ENCODE assay signal across 8 cellular contexts in genomic region chr10:25758041-25758457, GRCh38.
DNase-seq lines count a peak whose midpoint lies in the region; ATAC-seq and TF ChIP-seq lines count a peak whose summit lies in the region.

No MANE protein-coding gene starts in this region.

- H3K9me3 ChIP-seq in Loucy (ENCODE audit: insufficient read depth, low read depth, low read length), result no peaks in the 10 kb centered on the region

- H3K27me3 ChIP-seq in Loucy (ENCODE audit: insufficient read depth, low read length, poor library complexity, severe bottlenecking), result no peaks in the 10 kb centered on the region

- no peaks in the 10 kb centered on the region for H3K4me1 ChIP-seq in Loucy (ENCODE audit: insufficient read depth, low read length, poor library complexity, severe bottlenecking)

- H3K4me2 ChIP-seq in Loucy (ENCODE audit: low read depth, low read length, poor library complexity, severe bottlenecking), result no peak overlapping the region

- no peaks in the 10 kb centered on the region for H3K27me3 Mint-ChIP-seq in immature natural killer cell (ENCODE audit: low read depth in 3 of 3)

- H3K36me3 ChIP-seq in Loucy (ENCODE audit: insufficient read depth, low read length), result no peaks in the 10 kb centered on the region

- H3K79me2 ChIP-seq in Loucy (ENCODE audit: insufficient read depth, low read length), result no peaks in the 10 kb centered on the region

- H3K4me1 Mint-ChIP-seq in immature natural killer cell, result no peaks in the 10 kb centered on the region

- peaks cover 0 to 2% (median 0%) of the 10 kb centered on the region in 6 donors for H3K9me3 Mint-ChIP-seq in immature natural killer cell

- peak; percentile 16 for DNase-seq in DMS 273 (lab: John Stamatoyannopoulos, UW; ENCODE audit: unreplicated experiment)
- DNase-seq in DMS 273 treated with DMSO at 0.1 percent for 48 hours (lab: John Stamatoyannopoulos, UW), result no peak
- DNase-seq in RKO (ENCODE audit: low spot score), result peak; percentile 61
- peak; percentile 37 for DNase-seq in iPS-NIHi11 (ENCODE audit: low spot score)
- DNase-seq in immature natural killer cell, result no peak

- ATAC-seq in GM18511 (IDR thresholded peaks at IDR 0.05; ENCODE audit: unreplicated experiment) (no peak), GM21447 (IDR thresholded peaks at IDR 0.05; ENCODE audit: unreplicated experiment) (no peak)

- H3K27ac Mint-ChIP-seq in immature natural killer cell, result no peak overlapping the region

- no peak overlapping the region for H3K4me3 Mint-ChIP-seq in immature natural killer cell

- no peak overlapping the region for H3K4me3 ChIP-seq in Loucy (ENCODE audit: low read length, poor library complexity, severe bottlenecking)

- no peaks in the 10 kb centered on the region for H3K9me2 ChIP-seq in Loucy (replicated peaks; ENCODE audit: low read depth, low read length)

- TF ChIP-seq CTCF in Loucy (conservative IDR thresholded peaks at IDR 0.05; ENCODE audit: low read length), result peak; percentile 83

- no peaks in the 10 kb centered on the region for H4K20me1 ChIP-seq in Loucy (ENCODE audit: insufficient read depth, low read length, poor library complexity, severe bottlenecking)

- no peaks in the 10 kb centered on the region for H3K36me3 Mint-ChIP-seq in immature natural killer cell

- no peaks in the 10 kb centered on the region for H3F3A ChIP-seq in Loucy (ENCODE audit: low read depth)

- H3K9ac ChIP-seq in Loucy (ENCODE audit: low read depth, low read length, poor library complexity, severe bottlenecking), result no peak overlapping the region

- peak overlapping the region; percentile 70; the same call in 1 of the 2 replicates for H2AFZ ChIP-seq in Loucy (ENCODE audit: low read length)

Comparison
In these comparisons a context has a peak if more than half of its experiments do, and no peak if none do; other contexts are left out.
1. DNase-seq: peak in DMS 273 (single experiment), RKO (single experiment) and iPS-NIHi11 (single experiment); none in DMS 273 treated with DMSO at 0.1 percent for 48 hours (single experiment) and immature natural killer cell (0 of 3).